In genomic region chr17:35871415-35871814, GRCh38 we compare ENCODE assay signal across 3 cellular contexts.
TF ChIP-seq lines count a peak whose summit lies in the region.

No MANE protein-coding gene starts in this region.

TF ChIP-seq in SK-N-SH treated with all-trans-retinoic acid at 6 μM for 48 hours, 23 proteins besides CTCF, POLR2A, EP300 and RAD21 (continued from another document):
- TF ChIP-seq CREB5 (CRISPR knock-in tag; IDR thresholded peaks at IDR 0.05; ENCODE audit: low read depth) (no peak), ZNF70 (CRISPR knock-in tag; IDR thresholded peaks at IDR 0.05) (no peak), ESRRG (CRISPR knock-in tag; IDR thresholded peaks at IDR 0.05) (no peak), CSRNP3 (CRISPR knock-in tag; IDR thresholded peaks at IDR 0.05) (no peak), GLIS3 (CRISPR knock-in tag; IDR thresholded peaks at IDR 0.05) (no peak), TCF4 (CRISPR knock-in tag; IDR thresholded peaks at IDR 0.05; ENCODE audit: borderline replicate concordance) (no peak), PATZ1 (CRISPR knock-in tag; IDR thresholded peaks at IDR 0.05; ENCODE audit: borderline replicate concordance) (no peak), OSR1 (CRISPR knock-in tag; IDR thresholded peaks at IDR 0.05) (no peak), ZNF8 (CRISPR knock-in tag; IDR thresholded peaks at IDR 0.05) (no peak), CSDC2 (CRISPR knock-in tag; IDR thresholded peaks at IDR 0.05) (no peak), ISL1 (CRISPR knock-in tag; IDR thresholded peaks at IDR 0.05) (no peak), TOX (CRISPR knock-in tag; IDR thresholded peaks at IDR 0.05; ENCODE audit: borderline replicate concordance) (no peak), PPARA (CRISPR knock-in tag; IDR thresholded peaks at IDR 0.05; ENCODE audit: borderline replicate concordance) (no peak)
TF ChIP-seq in SK-N-SH treated with all-trans-retinoic acid at 6 μM for 48 hours: peak in this region for 0.

TF ChIP-seq in SK-N-SH, 30 proteins besides CTCF, POLR2A, EP300 and RAD21 (continued from another document):
- TF ChIP-seq PBX3 (IDR thresholded peaks at IDR 0.05) (no peak), RXRA (IDR thresholded peaks at IDR 0.05; ENCODE audit: borderline replicate concordance, low read depth) (no peak), IRF3 (IDR thresholded peaks at IDR 0.05; ENCODE audit: low read depth, low read length) (no peak), SMC3 (IDR thresholded peaks at IDR 0.05; ENCODE audit: low read depth, low read length) (no peak), USF1 (IDR thresholded peaks at IDR 0.05; ENCODE audit: borderline replicate concordance, low read depth) (no peak), ZBTB33 (IDR thresholded peaks at IDR 0.05; ENCODE audit: borderline replicate concordance, low read depth) (no peak), SIN3A (IDR thresholded peaks at IDR 0.05; ENCODE audit: borderline replicate concordance, low read depth, low read length) (no peak), YY1 (IDR thresholded peaks at IDR 0.05; ENCODE audit: low read depth) (no peak), CHD2 (IDR thresholded peaks at IDR 0.05; ENCODE audit: low read length, partially characterized antibody) (no peak), JUND (IDR thresholded peaks at IDR 0.05) (no peak)

TF ChIP-seq in WTC11, 78 proteins besides CTCF, POLR2A, EP300 and RAD21 (continued from another document):
- no peak for TF ChIP-seq ZNF281 (CRISPR knock-in tag; IDR thresholded peaks at IDR 0.05)
- TF ChIP-seq GRHL2 (CRISPR knock-in tag; IDR thresholded peaks at IDR 0.05; ENCODE audit: insufficient replicate concordance, severe bottlenecking), result no peak
- TF ChIP-seq NR1H2 (CRISPR knock-in tag; IDR thresholded peaks at IDR 0.05), result no peak
- no peak for TF ChIP-seq TP53 (CRISPR knock-in tag; IDR thresholded peaks at IDR 0.05)
